In genomic region chr12:74538491-74539258, GRCh38 we compare ENCODE assay signal across 8 cellular contexts. TPM values are rescaled to one million over a fixed set of nuclear protein-coding genes. Genes with fewer than 3 reads are reported as not detected.
A peak's percentile ranks its signal among the peaks of the same experiment; 100 is the strongest.
DNase-seq lines count a peak whose midpoint lies in the region; ATAC-seq and TF ChIP-seq lines count a peak whose summit lies in the region.

No MANE protein-coding gene starts in this region.

- CTCF ChIA-PET in activated CD8-positive, alpha-beta memory T cell treated with anti-CD3 and anti-CD28 coated beads, Interleukin-2, amount 10 ng/mL, durations not matched to agents 7 days and 5 days (lab: Charles Lee) = interaction anchor here (0.8 to 1.4 kb wide), 2 partner anchors 11 to 14 kb away, joined by 3 read pairs; no protein-coding TSS in a partner anchor
- CTCF ChIA-PET in activated CD4-positive, alpha-beta T cell treated with anti-CD3 and anti-CD28 coated beads, Interleukin-2, amount 10 ng/mL, durations not matched to agents 7 days and 5 days (lab: Charles Lee) = interaction anchor here (0.9 to 1.4 kb wide), 2 partner anchors 13 to 49 kb away, joined by 3 to 4 read pairs; no protein-coding TSS in a partner anchor

- H3K36me3 Mint-ChIP-seq in activated CD8-positive, alpha-beta memory T cell treated with anti-CD3 and anti-CD28 coated beads, Interleukin-2, amount 10 ng/mL, durations not matched to agents 7 days and 5 days = peaks cover 41% of the 10 kb centered on the region
- H3K36me3 Mint-ChIP-seq in activated CD4-positive, alpha-beta T cell treated with anti-CD3 and anti-CD28 coated beads, Interleukin-2, amount 10 ng/mL, durations not matched to agents 7 days and 5 days (ENCODE audit: low read depth) = peaks cover 51% of the 10 kb centered on the region
- H3K36me3 Mint-ChIP-seq in neural crest cell (ENCODE audit: low read depth) = peaks cover 44% of the 10 kb centered on the region

- H3K9me3 Mint-ChIP-seq in activated CD8-positive, alpha-beta memory T cell treated with anti-CD3 and anti-CD28 coated beads, Interleukin-2, amount 10 ng/mL, durations not matched to agents 7 days and 5 days (ENCODE audit: low read depth) = no peaks in the 10 kb centered on the region
- H3K9me3 Mint-ChIP-seq in activated CD4-positive, alpha-beta T cell treated with anti-CD3 and anti-CD28 coated beads, Interleukin-2, amount 10 ng/mL, durations not matched to agents 7 days and 5 days = no peaks in the 10 kb centered on the region
- H3K9me3 Mint-ChIP-seq in neural crest cell = no peaks in the 10 kb centered on the region

- no peaks in the 10 kb centered on the region for H3K27me3 Mint-ChIP-seq in activated CD8-positive, alpha-beta memory T cell treated with anti-CD3 and anti-CD28 coated beads, Interleukin-2, amount 10 ng/mL, durations not matched to agents 7 days and 5 days
- H3K27me3 Mint-ChIP-seq in activated CD4-positive, alpha-beta T cell treated with anti-CD3 and anti-CD28 coated beads, Interleukin-2, amount 10 ng/mL, durations not matched to agents 7 days and 5 days = no peaks in the 10 kb centered on the region
- no peaks in the 10 kb centered on the region for H3K27me3 Mint-ChIP-seq in neural crest cell (ENCODE audit: low read depth)

- ATAC-seq in activated CD8-positive, alpha-beta memory T cell treated with anti-CD3 and anti-CD28 coated beads, Interleukin-2, amount 10 ng/mL, durations not matched to agents 7 days and 5 days = peak; percentile 17
- ATAC-seq in HG03571 (IDR thresholded peaks at IDR 0.05; ENCODE audit: unreplicated experiment) (peak; percentile 24), esophagus mucosa (peak; percentile 19), HG03457 (IDR thresholded peaks at IDR 0.05; ENCODE audit: unreplicated experiment) (no peak)

- H3K27ac Mint-ChIP-seq in activated CD8-positive, alpha-beta memory T cell treated with anti-CD3 and anti-CD28 coated beads, Interleukin-2, amount 10 ng/mL, durations not matched to agents 7 days and 5 days = peak overlapping the region; percentile 92
- peak overlapping the region; percentile 97 for H3K27ac Mint-ChIP-seq in activated CD4-positive, alpha-beta T cell treated with anti-CD3 and anti-CD28 coated beads, Interleukin-2, amount 10 ng/mL, durations not matched to agents 7 days and 5 days
- peak overlapping the region; percentile 99 for H3K27ac Mint-ChIP-seq in neural crest cell (ENCODE audit: unreplicated experiment)

- peak; percentile 63 for DNase-seq in activated CD8-positive, alpha-beta memory T cell treated with anti-CD3 and anti-CD28 coated beads, Interleukin-2, amount 10 ng/mL, durations not matched to agents 7 days and 5 days
- no peak for DNase-seq in activated CD8-positive, alpha-beta memory T cell treated with anti-CD3 and anti-CD28 coated beads for 24 hours
- peak; percentile 52 for DNase-seq in activated CD4-positive, alpha-beta T cell treated with anti-CD3 and anti-CD28 coated beads, Interleukin-2, amount 10 ng/mL, durations not matched to agents 7 days and 5 days
- DNase-seq in neural crest cell (ENCODE audit: low read depth, low spot score) (no peak), NCI-H446 (lab: John Stamatoyannopoulos, UW) (no peak)

- peak overlapping the region; percentile 98 for H3K4me3 Mint-ChIP-seq in activated CD8-positive, alpha-beta memory T cell treated with anti-CD3 and anti-CD28 coated beads, Interleukin-2, amount 10 ng/mL, durations not matched to agents 7 days and 5 days
- peak overlapping the region; percentile 86 for H3K4me3 Mint-ChIP-seq in activated CD4-positive, alpha-beta T cell treated with anti-CD3 and anti-CD28 coated beads, Interleukin-2, amount 10 ng/mL, durations not matched to agents 7 days and 5 days
- H3K4me3 Mint-ChIP-seq in neural crest cell = peak overlapping the region; percentile 96

- H3K4me1 Mint-ChIP-seq in activated CD8-positive, alpha-beta memory T cell treated with anti-CD3 and anti-CD28 coated beads, Interleukin-2, amount 10 ng/mL, durations not matched to agents 7 days and 5 days = peaks cover 42% of the 10 kb centered on the region
- H3K4me1 Mint-ChIP-seq in activated CD4-positive, alpha-beta T cell treated with anti-CD3 and anti-CD28 coated beads, Interleukin-2, amount 10 ng/mL, durations not matched to agents 7 days and 5 days = peaks cover 41% of the 10 kb centered on the region
- peaks cover 46% of the 10 kb centered on the region for H3K4me1 Mint-ChIP-seq in neural crest cell

- no peak for TF ChIP-seq CTCF in neural crest cell (conservative IDR thresholded peaks at IDR 0.05)

- POLR2A ChIA-PET in activated CD4-positive, alpha-beta T cell treated with anti-CD3 and anti-CD28 coated beads, Interleukin-2, amount 10 ng/mL, durations not matched to agents 7 days and 5 days (lab: Charles Lee) = no interaction called here

RNA-seq across cellular contexts. Expression of gene ATXN7L3B, which starts 1.0 kb away (rescaled TPM):
- total RNA-seq in activated CD8-positive, alpha-beta memory T cell treated with anti-CD3 and anti-CD28 coated beads, Interleukin-2, amount 10 ng/mL, durations not matched to agents 7 days and 5 days = 10 to 100 TPM; 22.7 to 23.4 TPM
- 10 to 100 TPM; 25.0 to 25.3 TPM for total RNA-seq in activated CD4-positive, alpha-beta T cell treated with anti-CD3 and anti-CD28 coated beads, Interleukin-2, amount 10 ng/mL, durations not matched to agents 7 days and 5 days
- total RNA-seq in esophagus mucosa = 14.3 TPM
- total RNA-seq in neural crest cell = 59.7 and 60.0 TPM in 2 replicates

Comparison
In these comparisons a context has a peak if more than half of its experiments do, and no peak if none do; other contexts are left out.
1. DNase-seq: peak in activated CD8-positive, alpha-beta memory T cell treated with anti-CD3 and anti-CD28 coated beads, Interleukin-2, amount 10 ng/mL, durations not matched to agents 7 days and 5 days (single experiment) and activated CD4-positive, alpha-beta T cell treated with anti-CD3 and anti-CD28 coated beads, Interleukin-2, amount 10 ng/mL, durations not matched to agents 7 days and 5 days (single experiment); none in activated CD8-positive, alpha-beta memory T cell treated with anti-CD3 and anti-CD28 coated beads for 24 hours (single experiment), neural crest cell (single experiment) and NCI-H446 (0 of 2).
2. Peak in every context shown above with its lines, with median percentiles within 50 percentile points of each other: H3K27ac Mint-ChIP-seq and H3K4me3 Mint-ChIP-seq.